In genomic region chr10:133309111-133309719, GRCh38 we compare ENCODE assay signal across 1 cellular context.
TF ChIP-seq lines count a peak whose summit lies in the region.

No MANE protein-coding gene starts in this region.

TF ChIP-seq in HEK293, 187 proteins besides CTCF, POLR2A, EP300 and RAD21 (continued from another document):
- no peak for TF ChIP-seq PRDM2 (tag by site-specific recombination; IDR thresholded peaks at IDR 0.05; ENCODE audit: borderline replicate concordance)
- peak; percentile 73 for TF ChIP-seq KLF1 (tag by site-specific recombination; IDR thresholded peaks at IDR 0.05)
- peak; percentile 89 for TF ChIP-seq SP3 (tag by site-specific recombination; IDR thresholded peaks at IDR 0.05)
- peak; percentile 83 for TF ChIP-seq SP2 (tag by site-specific recombination; IDR thresholded peaks at IDR 0.05)
- TF ChIP-seq KLF8 (tag by site-specific recombination; IDR thresholded peaks at IDR 0.05): peak; percentile 85; the same call in 1 of the 2 replicates
